In the genomic region with DNA sequence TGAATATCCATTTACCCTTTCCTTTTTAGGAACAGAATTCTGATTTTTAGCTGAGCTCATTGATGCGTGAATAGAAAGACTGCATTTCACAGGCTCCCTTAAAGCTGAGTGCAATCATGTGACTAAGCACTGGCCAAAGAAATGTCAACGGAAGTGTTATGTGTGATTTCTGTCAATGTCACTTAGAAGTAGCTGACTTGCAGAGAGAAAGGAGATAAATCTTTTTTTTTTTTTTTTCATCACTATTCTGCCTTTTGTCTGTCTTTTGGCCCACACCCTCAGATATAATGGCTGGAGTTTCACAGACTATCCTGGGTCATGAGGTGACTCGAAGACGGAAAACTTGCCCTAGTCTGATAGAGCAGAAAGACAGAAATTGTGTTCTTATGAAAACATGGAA, we compare ENCODE assay signal across 25 cellular contexts. TPM values are rescaled to one million over a fixed set of nuclear protein-coding genes. Genes with fewer than 3 reads are reported as not detected.
"Had no signal": no experiment of that assay in that cellular context is flagged by ENCODE, and none has a peak within 500 bp of the region (broad histone marks: within the 10 kb centered on the region; RNA-seq: fewer than 3 reads in every experiment).

No MANE protein-coding gene starts in this region.

- H3K36me3 ChIP-seq: esophagus muscularis mucosa, gastrocnemius medialis, lower lobe of right lung, neural progenitor cell, sigmoid colon, tibial nerve, upper lobe of right lung, vagina had no signal

- FAIRE-seq: endometrium, keratinocyte had no signal

- H2AFZ ChIP-seq: neural progenitor cell had no signal

- H3K9me3 ChIP-seq: esophagus muscularis mucosa, gastrocnemius medialis, lower lobe of right lung, psoas muscle, sigmoid colon, testis, tibial nerve, upper lobe of right lung, vagina had no signal

- H3K4me1 ChIP-seq: gastrocnemius medialis, lower lobe of right lung, neural progenitor cell, psoas muscle, sigmoid colon, testis, tibial nerve, upper lobe of right lung, vagina had no signal

- H3K4me3 ChIP-seq: esophagus muscularis mucosa, gastrocnemius medialis, lower lobe of right lung, neural progenitor cell, psoas muscle, sigmoid colon, skin epidermis, testis, tibial nerve, upper lobe of right lung, vagina had no signal

- H3K27ac ChIP-seq: epithelial cell of prostate, esophagus muscularis mucosa, gastrocnemius medialis, lower lobe of right lung, neural progenitor cell, psoas muscle, sigmoid colon, skin epidermis, testis, tibial nerve, upper lobe of right lung, vagina had no signal

- H3K27me3 ChIP-seq: esophagus muscularis mucosa, gastrocnemius medialis, neural progenitor cell, sigmoid colon, testis, tibial nerve, upper lobe of right lung, vagina had no signal

- H3K4me2 ChIP-seq: neural progenitor cell had no signal

- ATAC-seq: gastrocnemius medialis; lower lobe of right lung; natural killer cell treated with Interleukin-12 subunit alpha and Interleukin-12 subunit beta and Interleukin-15 and Interleukin-18, amount 100 ng/mL, for 72 hours; psoas muscle; stimulated activated naive B cell treated with anti-CD40 and anti-IgM and Interleukin-4, amounts not matched to agents 10 μg/mL and 1 μg/mL and 100 μg/mL, for 72 hours; stimulated activated naive CD8-positive, alpha-beta T cell treated with anti-CD3 and anti-CD28 coated beads, Interleukin-15, amount 100 ng/mL, for 72 hours; upper lobe of right lung had no signal

- H3K9ac ChIP-seq: neural progenitor cell had no signal

- DNase-seq: cortex of kidney; effector memory CD4-positive, alpha-beta T cell; gastrocnemius medialis; immature natural killer cell; lower lobe of right lung; occipital lobe; psoas muscle; retina; sigmoid colon; stimulated activated CD4-positive, alpha-beta T cell treated with anti-CD3 and anti-CD28 coated beads, Interleukin-2, amount 100 ng/mL, for 24 hours; stimulated activated CD4-positive, alpha-beta T cell treated with anti-CD3 and anti-CD28 coated beads, Interleukin-4, amount 100 ng/mL, for 4 hours; stimulated activated naive B cell treated with anti-CD40 and anti-IgM and Interleukin-4, amounts not matched to agents 10 μg/mL and 1 μg/mL and 100 μg/mL, for 72 hours; stimulated activated naive CD8-positive, alpha-beta T cell treated with anti-CD3 and anti-CD28 coated beads, Interleukin-15, amount 100 ng/mL, for 72 hours; testis; upper lobe of right lung had no signal

RNA-seq across cellular contexts. Expression of gene SLC27A6, which starts 39.3 kb away (rescaled TPM):
- total RNA-seq: myocyte; natural killer cell treated with Interleukin-12 subunit alpha and Interleukin-12 subunit beta and Interleukin-15 and Interleukin-18, amount 100 ng/mL, for 72 hours; upper lobe of right lung had no signal
- polyA plus RNA-seq: immature natural killer cell had no signal
